In the genomic region with DNA sequence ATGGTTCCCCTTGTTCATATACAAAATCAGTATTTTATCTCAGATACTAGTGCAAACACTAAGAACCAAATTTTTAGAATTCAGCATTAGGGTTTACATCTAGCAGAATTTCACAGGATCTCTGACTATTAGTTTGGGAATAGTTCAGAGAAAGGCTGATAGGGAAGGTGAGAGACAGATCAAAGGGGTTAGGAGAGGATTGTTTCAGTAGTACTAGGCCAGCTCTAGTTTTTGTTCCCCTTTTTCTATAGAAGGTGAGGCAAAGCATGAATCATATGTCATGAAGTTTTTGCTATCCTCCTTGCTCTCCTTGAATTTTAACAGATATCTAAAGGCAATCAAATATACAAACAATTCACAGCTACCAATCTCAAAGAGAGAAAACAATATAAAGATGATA, we compare ENCODE assay signal across 16 cellular contexts. TPM values are rescaled to one million over a fixed set of nuclear protein-coding genes. Genes with fewer than 3 reads are reported as not detected.
A peak's percentile ranks its signal among the peaks of the same experiment; 100 is the strongest.
DNase-seq lines count a peak whose midpoint lies in the region; ATAC-seq and TF ChIP-seq lines count a peak whose summit lies in the region.
"Had no signal": no experiment of that assay in that cellular context is flagged by ENCODE, and none has a peak within 500 bp of the region (broad histone marks: within the 10 kb centered on the region; RNA-seq: fewer than 3 reads in every experiment).

No MANE protein-coding gene starts in this region.

- H3K36me3 ChIP-seq in upper lobe of right lung = no peaks in the 10 kb centered on the region
- H3K36me3 ChIP-seq in spleen = no peaks in the 10 kb centered on the region

- intact Hi-C loops in upper lobe of right lung (cut with DNase I) = no loop called here
- intact Hi-C loops in spleen (cut with DNase I; ENCODE audit: low total_unique reads) = no loop called here

- H3K27me3 ChIP-seq in upper lobe of right lung = no peaks in the 10 kb centered on the region
- H3K27me3 ChIP-seq in spleen (replicated peaks in 1 of 7) = no peaks in the 10 kb centered on the region

- TF ChIP-seq CTCF in GM13977 (IDR thresholded peaks at IDR 0.05; ENCODE audit: extremely low read depth, insufficient read depth, missing control alignments) (no peak), upper lobe of right lung (IDR thresholded peaks at IDR 0.05) (no peak), spleen (IDR thresholded peaks at IDR 0.05 in 8 of 11, conservative IDR thresholded peaks at IDR 0.05 in 3 of 11) (no peak)

- DNase-seq in GM13977 (ENCODE audit: low spot score) = peak; percentile 12
- DNase-seq in upper lobe of right lung = no peak
- no peak for DNase-seq in spleen
- no peak for DNase-seq in activated CD4-positive, alpha-beta T cell treated with anti-CD3 and anti-CD28 coated beads for 48 hours
- DNase-seq in NCI-H82 (lab: John Stamatoyannopoulos, UW) = no peak
- DNase-seq: activated CD4-positive, alpha-beta T cell treated with anti-CD3 and anti-CD28 coated beads for 1 hour; activated naive CD8-positive, alpha-beta T cell treated with anti-CD3 and anti-CD28 coated beads, Interleukin-2, amount 50 U/mL, for 24 hours; GDM1; MM.1S; NCI-H2227 treated with DMSO at 0.1 percent for 48 hours; T-cell had no signal

- ATAC-seq in GM19395 (IDR thresholded peaks at IDR 0.05; ENCODE audit: unreplicated experiment) = peak; percentile 95
- ATAC-seq in HG02759 (IDR thresholded peaks at IDR 0.05; ENCODE audit: unreplicated experiment) = peak; percentile 65
- ATAC-seq in HG03460 (IDR thresholded peaks at IDR 0.05; ENCODE audit: unreplicated experiment) = peak; percentile 79
- ATAC-seq in upper lobe of right lung = no peak
- ATAC-seq: activated naive CD8-positive, alpha-beta T cell treated with anti-CD3 and anti-CD28 coated beads, Interleukin-2, amount 50 U/mL, for 24 hours; T-cell had no signal

- no peak for TF ChIP-seq POLR2A in spleen (IDR thresholded peaks at IDR 0.05)

- H3K9me3 ChIP-seq in upper lobe of right lung (no peaks in the 10 kb centered on the region), spleen (no peaks in the 10 kb centered on the region)

- in situ Hi-C loops in GM13977 (cut with MboI; ENCODE audit: low pct_unique_long_range_greater_than_20kb, low sequenced_read_pairs, unreplicated experiment) = no loop called here

- H3K4me1 ChIP-seq in upper lobe of right lung = no peaks in the 10 kb centered on the region
- no peaks in the 10 kb centered on the region for H3K4me1 ChIP-seq in spleen
- H3K4me1 ChIP-seq: parathyroid adenoma had no signal

- H3K27ac ChIP-seq in upper lobe of right lung (no peak overlapping the region), spleen (no peak overlapping the region)
- H3K27ac ChIP-seq: parathyroid adenoma had no signal

- H3K4me3 ChIP-seq in upper lobe of right lung (no peak overlapping the region), spleen (no peak overlapping the region)

RNA-seq across cellular contexts. Expression of gene CTNNA3, which starts 26.1 kb away (rescaled TPM):
- total RNA-seq in upper lobe of right lung = 0.67 TPM
- total RNA-seq in spleen = 1 to 10 TPM in 4 of 7 donors, under 1 TPM in 3; 0.51 to 2.4 (median 1.1) TPM
- polyA plus RNA-seq in spleen = under 1 TPM in 2 of 3 donors, not detected in 1; 0.03 to 0.13 TPM
- total RNA-seq: endothelial cell of umbilical vein had no signal
- polyA plus RNA-seq: endothelial cell of umbilical vein had no signal
